26 cellular contexts compared by ENCODE assay signal in the genomic region with DNA sequence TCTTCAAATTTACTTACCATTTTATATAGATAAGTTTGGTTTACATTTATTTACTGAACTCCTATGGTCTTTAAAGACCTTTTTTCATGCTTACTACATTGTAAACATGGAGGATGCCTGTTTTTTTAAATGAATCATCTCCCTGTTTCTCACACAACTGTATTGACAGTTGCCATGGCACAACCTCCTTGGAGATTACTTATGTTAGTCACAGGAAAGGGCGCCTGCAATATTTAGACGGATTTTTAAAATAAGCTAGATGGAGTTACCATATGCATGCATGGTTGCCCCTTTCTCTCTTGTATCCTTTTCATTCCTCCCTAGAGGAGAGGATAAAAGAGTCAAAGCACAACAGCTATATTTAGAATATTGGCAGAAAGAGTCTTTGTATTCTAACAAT. TPM values are rescaled to one million over a fixed set of nuclear protein-coding genes. Genes with fewer than 3 reads are reported as not detected.
DNase-seq lines count a peak whose midpoint lies in the region; ATAC-seq and TF ChIP-seq lines count a peak whose summit lies in the region.
"Had no signal": no experiment of that assay in that cellular context is flagged by ENCODE, and none has a peak within 500 bp of the region (broad histone marks: within the 10 kb centered on the region; RNA-seq: fewer than 3 reads in every experiment).

No MANE protein-coding gene starts in this region.

- H3K9me3 ChIP-seq in A673 (ENCODE audit: low read depth, low read length, poor library complexity, severe bottlenecking): peaks cover 18% of the 10 kb centered on the region
- peaks cover 0 to 19% (median 17%) of the 10 kb centered on the region in 8 donors for H3K9me3 ChIP-seq in spleen
- H3K9me3 ChIP-seq: SJSA1 had no signal

- CTCF ChIA-PET in A673 (lab: Charles Lee): no interaction called here

- ATAC-seq in HG02852 (IDR thresholded peaks at IDR 0.05; ENCODE audit: unreplicated experiment): no peak
- ATAC-seq: activated CD8-positive, alpha-beta T cell treated with anti-CD3 and anti-CD28 coated beads, Interleukin-2, amount 10 ng/mL, durations not matched to agents 7 days and 5 days had no signal

- peak; percentile 54 for DNase-seq in A673 (ENCODE audit: low spot score)
- peak; percentile 64 for DNase-seq in HT1080 (ENCODE audit: low read depth)
- DNase-seq in astrocyte of the spinal cord (ENCODE audit: low read depth, low spot score): peak; percentile 48
- peak; percentile 23 for DNase-seq in foreskin melanocyte
- no peak for DNase-seq in NCI-H128 (lab: John Stamatoyannopoulos, UW; ENCODE audit: unreplicated experiment)
- DNase-seq in activated T-helper 1 cell treated with anti-CD3 and anti-CD28 coated beads, Interleukin-12 subunit alpha, Interleukin-12 subunit beta, Interleukin-2, Interleukin-4 antibody, amounts not matched to agents 30 ng/mL and 10 ng/mL and 1 ng/mL, durations not matched to agents 14 hours and 24 hours and 36 hours (ENCODE audit: low spot score): no peak
- no peak for DNase-seq in spleen
- DNase-seq: ACHN; activated CD4-positive, CD25-positive, alpha-beta regulatory T cell; activated CD8-positive, alpha-beta T cell treated with anti-CD3 and anti-CD28 coated beads, Interleukin-2, amount 10 ng/mL, durations not matched to agents 7 days and 5 days; activated T-cell treated with anti-CD3 and anti-CD28 coated beads, Interleukin-2, amount 50 U/mL, for 48 hours; caudate nucleus; CD4-positive, alpha-beta T cell; DMS79 treated with DMSO at 0.1 percent for 48 hours; effector memory CD4-positive, alpha-beta T cell; midbrain; MV-4-11; NCI-H187 treated with DMSO at 0.1 percent for 48 hours; NCI-H510A treated with DMSO at 0.1 percent for 48 hours; stomach; T-helper 2 cell had no signal

- WGBS in spleen, 5 donors: 90 to 93% (median 91%) methylated on average over 2 of the region's 2 CpGs

- intact Hi-C loops in A673 (cut with micrococcal nuclease; ENCODE audit: unreplicated experiment) (no loop called here), spleen (cut with DNase I; ENCODE audit: low total_unique reads) (no loop called here)
- intact Hi-C loops in activated T-helper 1 cell treated with anti-CD3 and anti-CD28 coated beads, Interleukin-12 subunit alpha, Interleukin-12 subunit beta, Interleukin-2, Interleukin-4 antibody, amounts not matched to agents 30 ng/mL and 10 ng/mL and 1 ng/mL, durations not matched to agents 14 hours and 24 hours and 36 hours (cut with micrococcal nuclease): no loop called here

- H3K4me1 Mint-ChIP-seq in activated T-helper 1 cell treated with anti-CD3 and anti-CD28 coated beads, Interleukin-12 subunit alpha, Interleukin-12 subunit beta, Interleukin-2, Interleukin-4 antibody, amounts not matched to agents 30 ng/mL and 10 ng/mL and 1 ng/mL, durations not matched to agents 14 hours and 24 hours and 36 hours (ENCODE audit: low read depth): no peaks in the 10 kb centered on the region

- H3K27ac ChIP-seq in A673 (ENCODE audit: low read depth, low read length, poor library complexity, severe bottlenecking): no peak overlapping the region
- no peak overlapping the region for H3K27ac ChIP-seq in spleen
- H3K27ac ChIP-seq: SJSA1, stomach had no signal

- H3K27ac Mint-ChIP-seq in activated T-helper 1 cell treated with anti-CD3 and anti-CD28 coated beads, Interleukin-12 subunit alpha, Interleukin-12 subunit beta, Interleukin-2, Interleukin-4 antibody, amounts not matched to agents 30 ng/mL and 10 ng/mL and 1 ng/mL, durations not matched to agents 14 hours and 24 hours and 36 hours: no peak overlapping the region
- H3K27ac Mint-ChIP-seq: activated CD8-positive, alpha-beta T cell treated with anti-CD3 and anti-CD28 coated beads, Interleukin-2, amount 10 ng/mL, durations not matched to agents 7 days and 5 days; activated naive CD8-positive, alpha-beta T cell; CD4-positive, alpha-beta T cell; IgD-negative memory B cell had no signal

- H3K27me3 Mint-ChIP-seq in activated T-helper 1 cell treated with anti-CD3 and anti-CD28 coated beads, Interleukin-12 subunit alpha, Interleukin-12 subunit beta, Interleukin-2, Interleukin-4 antibody, amounts not matched to agents 30 ng/mL and 10 ng/mL and 1 ng/mL, durations not matched to agents 14 hours and 24 hours and 36 hours (ENCODE audit: insufficient read depth): no peaks in the 10 kb centered on the region
- H3K27me3 Mint-ChIP-seq: activated naive CD8-positive, alpha-beta T cell had no signal

- no peaks in the 10 kb centered on the region for H3K36me3 ChIP-seq in A673 (ENCODE audit: insufficient read depth, low read length, poor library complexity, severe bottlenecking)
- no peaks in the 10 kb centered on the region for H3K36me3 ChIP-seq in spleen
- H3K36me3 ChIP-seq: SJSA1, stomach had no signal

- POLR2A ChIA-PET in A673 (lab: Charles Lee; ENCODE audit: low non-redundant PET): no interaction called here

- H3K4me1 ChIP-seq in A673 (ENCODE audit: insufficient read depth, low read length, poor library complexity, severe bottlenecking): peaks cover 4% of the 10 kb centered on the region
- no peaks in the 10 kb centered on the region for H3K4me1 ChIP-seq in spleen
- H3K4me1 ChIP-seq: SJSA1, stomach had no signal

- H3K4me3 Mint-ChIP-seq in activated T-helper 1 cell treated with anti-CD3 and anti-CD28 coated beads, Interleukin-12 subunit alpha, Interleukin-12 subunit beta, Interleukin-2, Interleukin-4 antibody, amounts not matched to agents 30 ng/mL and 10 ng/mL and 1 ng/mL, durations not matched to agents 14 hours and 24 hours and 36 hours: no peak overlapping the region
- H3K4me3 Mint-ChIP-seq: activated CD8-positive, alpha-beta T cell treated with anti-CD3 and anti-CD28 coated beads, Interleukin-2, amount 10 ng/mL, durations not matched to agents 7 days and 5 days; activated naive CD8-positive, alpha-beta T cell; CD4-positive, alpha-beta T cell; IgD-negative memory B cell; neural crest cell had no signal

- TF ChIP-seq CTCF in A673 (conservative IDR thresholded peaks at IDR 0.05; ENCODE audit: low read depth, low read length) (no peak), astrocyte of the spinal cord (IDR thresholded peaks at IDR 0.05; ENCODE audit: low read depth, low read length) (no peak), spleen (IDR thresholded peaks at IDR 0.05 in 8 of 11, conservative IDR thresholded peaks at IDR 0.05 in 3 of 11) (no peak)

- H3K4me3 ChIP-seq in A673 (ENCODE audit: low read depth, low read length, poor library complexity, severe bottlenecking) (no peak overlapping the region), astrocyte of the spinal cord (ENCODE audit: low read depth, low read length) (no peak overlapping the region), spleen (no peak overlapping the region)
- H3K4me3 ChIP-seq: SJSA1, stomach had no signal

- no TSS peak for BruUV-seq in A673 (replicated peaks; lab: Mats Ljungman, UMichigan)

- H3K36me3 Mint-ChIP-seq in activated T-helper 1 cell treated with anti-CD3 and anti-CD28 coated beads, Interleukin-12 subunit alpha, Interleukin-12 subunit beta, Interleukin-2, Interleukin-4 antibody, amounts not matched to agents 30 ng/mL and 10 ng/mL and 1 ng/mL, durations not matched to agents 14 hours and 24 hours and 36 hours (ENCODE audit: low read depth): no peaks in the 10 kb centered on the region

- H3K27me3 ChIP-seq in A673 (replicated peaks; ENCODE audit: insufficient read depth, low read depth, low read length, poor library complexity) (no peaks in the 10 kb centered on the region), spleen (replicated peaks in 1 of 7) (no peaks in the 10 kb centered on the region)
- H3K27me3 ChIP-seq: SJSA1, stomach had no signal

- H3K9me3 Mint-ChIP-seq in activated T-helper 1 cell treated with anti-CD3 and anti-CD28 coated beads, Interleukin-12 subunit alpha, Interleukin-12 subunit beta, Interleukin-2, Interleukin-4 antibody, amounts not matched to agents 30 ng/mL and 10 ng/mL and 1 ng/mL, durations not matched to agents 14 hours and 24 hours and 36 hours: no peaks in the 10 kb centered on the region
- H3K9me3 Mint-ChIP-seq: CD4-positive, alpha-beta T cell had no signal

- no peak for TF ChIP-seq POLR2A in spleen (IDR thresholded peaks at IDR 0.05)

- in situ Hi-C loops in astrocyte of the spinal cord (cut with HindIII; ENCODE audit: low sequenced_read_pairs): no loop called here

RNA-seq across cellular contexts. Expression of a gene that starts 34.8 kb away (rescaled TPM):
- total RNA-seq in A673 (2021) (10.8 and 12.5 TPM in 2 replicates), spleen (10 to 100 TPM in 2 of 7 donors, 1 to 10 TPM in 5; 5.5 to 14.7 (median 9.2) TPM)
- 0.19 and 2.6 TPM in 2 replicates for total RNA-seq in HT1080 (2014; rRNA removed; shearing (Covaris generic))
- 1.1 and 1.5 TPM in 2 replicates for polyA plus RNA-seq in HT1080 (2015; cell fraction: cytosol; rRNA removed)
- polyA plus RNA-seq in HT1080 (2015; cell fraction: nucleus; rRNA removed): 0.82 and 2.4 TPM in 2 replicates
- 1.1 TPM in 2 replicates for total RNA-seq in activated T-helper 1 cell treated with anti-CD3 and anti-CD28 coated beads, Interleukin-12 subunit alpha, Interleukin-12 subunit beta, Interleukin-2, Interleukin-4 antibody, amounts not matched to agents 30 ng/mL and 10 ng/mL and 1 ng/mL, durations not matched to agents 14 hours and 24 hours and 36 hours
- polyA plus RNA-seq in spleen: 1 to 10 TPM; 3.2 to 4.7 (median 3.6) TPM

RNA-seq across cellular contexts. Expression of a gene that starts 48.2 kb away (rescaled TPM):
- total RNA-seq in A673 (2021) (56.0 and 58.7 TPM in 2 replicates), spleen (10 to 100 TPM; 47.7 to 75.5 (median 66.2) TPM)
- total RNA-seq in HT1080 (2014; rRNA removed; shearing (Covaris generic)): 62.2 and 73.6 TPM in 2 replicates
- 49.1 and 64.2 TPM in 2 replicates for polyA plus RNA-seq in HT1080 (2015; cell fraction: cytosol; rRNA removed)
- 190 and 209 TPM in 2 replicates for polyA plus RNA-seq in HT1080 (2015; cell fraction: nucleus; rRNA removed)
- 63.7 and 65.0 TPM in 2 replicates for total RNA-seq in activated T-helper 1 cell treated with anti-CD3 and anti-CD28 coated beads, Interleukin-12 subunit alpha, Interleukin-12 subunit beta, Interleukin-2, Interleukin-4 antibody, amounts not matched to agents 30 ng/mL and 10 ng/mL and 1 ng/mL, durations not matched to agents 14 hours and 24 hours and 36 hours
- polyA plus RNA-seq in spleen: 10 to 100 TPM; 22.7 to 28.3 (median 22.7) TPM

Comparison
In these comparisons a context has a peak if more than half of its experiments do, and no peak if none do; other contexts are left out.
1. DNase-seq: peak in A673 (single experiment), HT1080 (single experiment), astrocyte of the spinal cord (single experiment) and foreskin melanocyte (single experiment); none in NCI-H128 (single experiment), activated T-helper 1 cell treated with anti-CD3 and anti-CD28 coated beads, Interleukin-12 subunit alpha, Interleukin-12 subunit beta, Interleukin-2, Interleukin-4 antibody, amounts not matched to agents 30 ng/mL and 10 ng/mL and 1 ng/mL, durations not matched to agents 14 hours and 24 hours and 36 hours (single experiment) and spleen (single experiment).